In the genomic region with DNA sequence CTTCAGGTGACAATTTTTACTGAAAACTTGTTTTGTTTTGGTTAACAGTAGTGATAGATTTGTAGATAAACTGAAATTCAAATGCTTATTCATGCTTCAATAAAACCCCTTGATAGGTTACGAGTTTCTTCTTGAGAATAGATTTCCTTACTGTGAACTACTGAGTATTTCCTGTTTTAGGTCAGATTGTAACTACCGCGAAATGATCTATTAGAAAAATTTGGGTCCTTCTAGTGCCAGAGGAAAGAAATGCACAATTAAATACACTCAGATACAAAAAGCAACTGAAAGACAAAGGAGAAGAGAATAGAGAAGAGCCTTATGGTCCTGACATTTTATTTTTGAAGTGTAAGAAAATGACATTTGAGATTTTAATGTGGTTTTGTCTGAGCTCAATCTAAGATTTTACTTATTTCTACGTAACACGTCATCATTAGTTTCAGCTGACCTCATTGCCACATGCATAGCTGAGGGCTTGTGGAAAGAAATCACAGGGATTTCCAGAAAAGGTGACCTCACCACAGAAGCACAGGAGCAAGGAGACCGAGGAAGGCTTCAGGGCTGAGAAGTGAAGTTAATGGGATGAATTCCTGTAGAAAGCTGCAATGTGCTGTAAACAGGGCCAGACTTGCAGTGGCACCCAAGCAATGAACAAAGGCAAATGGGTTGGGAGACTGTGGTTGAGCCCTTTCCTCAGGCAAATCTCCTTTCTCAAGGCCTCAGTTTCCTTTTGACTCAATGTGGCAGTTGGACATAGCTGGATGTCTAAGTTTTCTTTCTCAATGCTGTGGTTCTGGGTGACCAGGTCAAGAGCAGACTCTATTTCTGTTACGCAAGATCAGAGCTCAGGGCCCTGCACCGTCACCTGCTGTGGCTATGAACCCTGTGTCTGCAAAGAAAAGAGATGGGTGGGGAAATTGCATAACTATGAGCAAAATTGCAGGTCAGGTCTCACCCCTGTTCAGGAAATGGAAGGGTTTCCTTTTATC, we compare ENCODE assay signal across 8 cellular contexts.
DNase-seq lines count a peak whose midpoint lies in the region; ATAC-seq and TF ChIP-seq lines count a peak whose summit lies in the region.

No MANE protein-coding gene starts in this region.

- H3K4me1 Mint-ChIP-seq in activated T-helper 2 cell treated with anti-CD3 and anti-CD28 coated beads, Interferon-gamma antibody, Interleukin-2, Interleukin-4, amounts not matched to agents 10 μg/mL and 5 μg/mL and 100 μg/mL, durations not matched to agents 14 hours and 24 hours and 36 hours (ENCODE audit: low read depth) = peaks cover 14% of the 10 kb centered on the region

- peak overlapping the region; percentile 54 for H3K4me3 Mint-ChIP-seq in activated T-helper 2 cell treated with anti-CD3 and anti-CD28 coated beads, Interferon-gamma antibody, Interleukin-2, Interleukin-4, amounts not matched to agents 10 μg/mL and 5 μg/mL and 100 μg/mL, durations not matched to agents 14 hours and 24 hours and 36 hours (ENCODE audit: low read depth)

- H3K36me3 ChIP-seq in mesodermal cell (ENCODE audit: control insufficient read depth, insufficient read depth, low read length) = no peaks in the 10 kb centered on the region

- no peaks in the 10 kb centered on the region for H3K9me3 ChIP-seq in mesodermal cell (ENCODE audit: control insufficient read depth, low read length)

- intact Hi-C loops in activated T-helper 2 cell treated with anti-CD3 and anti-CD28 coated beads, Interferon-gamma antibody, Interleukin-2, Interleukin-4, amounts not matched to agents 10 μg/mL and 5 μg/mL and 100 μg/mL, durations not matched to agents 14 hours and 24 hours and 36 hours (cut with micrococcal nuclease) = no loop called here

- H3K27me3 Mint-ChIP-seq in activated T-helper 2 cell treated with anti-CD3 and anti-CD28 coated beads, Interferon-gamma antibody, Interleukin-2, Interleukin-4, amounts not matched to agents 10 μg/mL and 5 μg/mL and 100 μg/mL, durations not matched to agents 14 hours and 24 hours and 36 hours (ENCODE audit: low read depth) = no peaks in the 10 kb centered on the region

- CTCF ChIA-PET in HEK293T (lab: Yijun Ruan, JAX) = interaction anchor here (0.5 kb wide), 1 partner anchor 89 kb away, joined by 5 read pairs; no protein-coding TSS in a partner anchor

- H3K27ac Mint-ChIP-seq in activated T-helper 2 cell treated with anti-CD3 and anti-CD28 coated beads, Interferon-gamma antibody, Interleukin-2, Interleukin-4, amounts not matched to agents 10 μg/mL and 5 μg/mL and 100 μg/mL, durations not matched to agents 14 hours and 24 hours and 36 hours = peak overlapping the region; percentile 20

- no peaks in the 10 kb centered on the region for H3K36me3 Mint-ChIP-seq in activated T-helper 2 cell treated with anti-CD3 and anti-CD28 coated beads, Interferon-gamma antibody, Interleukin-2, Interleukin-4, amounts not matched to agents 10 μg/mL and 5 μg/mL and 100 μg/mL, durations not matched to agents 14 hours and 24 hours and 36 hours (ENCODE audit: low read depth)

- H3K4me1 ChIP-seq in mesodermal cell (ENCODE audit: control insufficient read depth, insufficient read depth, low read length, poor library complexity, severe bottlenecking) = peaks cover 23% of the 10 kb centered on the region

- H3K9me3 Mint-ChIP-seq in activated T-helper 2 cell treated with anti-CD3 and anti-CD28 coated beads, Interferon-gamma antibody, Interleukin-2, Interleukin-4, amounts not matched to agents 10 μg/mL and 5 μg/mL and 100 μg/mL, durations not matched to agents 14 hours and 24 hours and 36 hours = no peaks in the 10 kb centered on the region

- ATAC-seq in GM21390 (IDR thresholded peaks at IDR 0.05; ENCODE audit: unreplicated experiment) (peak; percentile 95), HG03575 (IDR thresholded peaks at IDR 0.05; ENCODE audit: extremely low read depth, insufficient number of reproducible peaks, low FRiP score, unreplicated experiment) (peak; percentile 69)

- H3K4me3 ChIP-seq in mesodermal cell (ENCODE audit: extremely low read depth, insufficient read depth, low read length, poor library complexity, severe bottlenecking) = no peak overlapping the region

- peak; percentile 66 for DNase-seq in EH (ENCODE audit: low read depth)
- no peak for DNase-seq in activated T-helper 2 cell treated with anti-CD3 and anti-CD28 coated beads, Interferon-gamma antibody, Interleukin-2, Interleukin-4, amounts not matched to agents 10 μg/mL and 5 μg/mL and 100 μg/mL, durations not matched to agents 14 hours and 24 hours and 36 hours (ENCODE audit: low spot score)
- no peak for DNase-seq in DMS 273 (lab: John Stamatoyannopoulos, UW; ENCODE audit: unreplicated experiment)
- no peak for DNase-seq in NCI-H82 (lab: John Stamatoyannopoulos, UW)
- DNase-seq in HEK293T (ENCODE audit: extremely low spot score) = no peak

- WGBS in mesodermal cell (ENCODE audit: insufficient coverage in 2 of 2), 2 experiments = 93 to 97% methylated on average over 3 to 6 of the region's 8 CpGs

- POLR2A ChIA-PET in HEK293T (lab: Yijun Ruan, JAX) = no interaction called here

- peak overlapping the region; percentile 37 for H3K27ac ChIP-seq in mesodermal cell (ENCODE audit: low read depth, low read length, severe bottlenecking)

TF ChIP-seq in HEK293T, 16 proteins besides CTCF, POLR2A, EP300 and RAD21:
- TF ChIP-seq ARNT (IDR thresholded peaks at IDR 0.05) (no peak), FOXA1 (IDR thresholded peaks at IDR 0.05) (no peak)
